Comparison of ENCODE assay signal across 24 cellular contexts in genomic region chr1:167465751-167466150, GRCh38. TPM values are rescaled to one million over a fixed set of nuclear protein-coding genes. Genes with fewer than 3 reads are reported as not detected.
DNase-seq lines count a peak whose midpoint lies in the region; ATAC-seq, FAIRE-seq and TF ChIP-seq lines count a peak whose summit lies in the region.
"Had no signal": no experiment of that assay in that cellular context is flagged by ENCODE, and none has a peak within 500 bp of the region (broad histone marks: within the 10 kb centered on the region; RNA-seq: fewer than 3 reads in every experiment).

No MANE protein-coding gene starts in this region.

- no peaks in the 10 kb centered on the region for H3K9me3 ChIP-seq in CD8-positive, alpha-beta memory T cell (ENCODE audit: low read length)
- H3K9me3 ChIP-seq in ascending aorta = no peaks in the 10 kb centered on the region
- H3K9me3 ChIP-seq: BLaER1 had no signal

- TF ChIP-seq CTCF in type B pancreatic cell (conservative IDR thresholded peaks at IDR 0.05) (no peak), ascending aorta (IDR thresholded peaks at IDR 0.05) (no peak)

- H3K27ac Mint-ChIP-seq in activated T-cell treated with anti-CD3 and anti-CD28 coated beads, Interleukin-2, amount 50 U/mL, for 24 hours = peak overlapping the region; percentile 87
- peak overlapping the region; percentile 11 to 93 (median 64) for H3K27ac Mint-ChIP-seq in CD8-positive, alpha-beta memory T cell
- H3K27ac Mint-ChIP-seq in central memory CD8-positive, alpha-beta T cell (ENCODE audit: low read depth) = peak overlapping the region; percentile 67
- H3K27ac Mint-ChIP-seq in naive thymus-derived CD8-positive, alpha-beta T cell = peak overlapping the region; percentile 34 to 97 (median 84)
- H3K27ac Mint-ChIP-seq in type B pancreatic cell = no peak overlapping the region
- H3K27ac Mint-ChIP-seq: activated T-helper 2 cell treated with anti-CD3 and anti-CD28 coated beads, Interferon-gamma antibody, Interleukin-2, Interleukin-4, amounts not matched to agents 10 μg/mL and 5 μg/mL and 100 μg/mL, durations not matched to agents 14 hours and 24 hours and 36 hours; T-helper 2 cell treated with Interferon-gamma antibody and Interleukin-4, amounts not matched to agents 5 μg/mL and 100 μg/mL, for 36 hours had no signal

- H3K27ac ChIP-seq in CD8-positive, alpha-beta memory T cell (ENCODE audit: low read depth, low read length) = no peak overlapping the region
- no peak overlapping the region for H3K27ac ChIP-seq in ascending aorta
- H3K27ac ChIP-seq: BLaER1, WERI-Rb-1 had no signal

- no peaks in the 10 kb centered on the region for H3K9me3 Mint-ChIP-seq in activated T-cell treated with anti-CD3 and anti-CD28 coated beads, Interleukin-2, amount 50 U/mL, for 24 hours
- no peaks in the 10 kb centered on the region for H3K9me3 Mint-ChIP-seq in activated T-cell treated with anti-CD3 and anti-CD28 coated beads, Interleukin-2, amount 50 U/mL, for 4 hours
- H3K9me3 Mint-ChIP-seq in CD8-positive, alpha-beta memory T cell = no peaks in the 10 kb centered on the region
- H3K9me3 Mint-ChIP-seq in central memory CD8-positive, alpha-beta T cell = no peaks in the 10 kb centered on the region
- no peaks in the 10 kb centered on the region for H3K9me3 Mint-ChIP-seq in naive thymus-derived CD8-positive, alpha-beta T cell
- no peaks in the 10 kb centered on the region for H3K9me3 Mint-ChIP-seq in type B pancreatic cell
- H3K9me3 Mint-ChIP-seq: activated T-helper 2 cell treated with anti-CD3 and anti-CD28 coated beads, Interferon-gamma antibody, Interleukin-2, Interleukin-4, amounts not matched to agents 10 μg/mL and 5 μg/mL and 100 μg/mL, durations not matched to agents 14 hours and 24 hours and 36 hours; T-helper 2 cell treated with Interferon-gamma antibody and Interleukin-4, amounts not matched to agents 5 μg/mL and 100 μg/mL, for 36 hours had no signal

- H3K27me3 ChIP-seq in CD8-positive, alpha-beta memory T cell (ENCODE audit: insufficient read depth, low read length, poor library complexity, severe bottlenecking) = no peaks in the 10 kb centered on the region
- no peaks in the 10 kb centered on the region for H3K27me3 ChIP-seq in ascending aorta
- H3K27me3 ChIP-seq: BLaER1 had no signal

- H3K4me3 Mint-ChIP-seq in activated T-cell treated with anti-CD3 and anti-CD28 coated beads, Interleukin-2, amount 50 U/mL, for 24 hours = peak overlapping the region; percentile 23
- no peak overlapping the region for H3K4me3 Mint-ChIP-seq in activated T-cell treated with anti-CD3 and anti-CD28 coated beads, Interleukin-2, amount 50 U/mL, for 4 hours
- H3K4me3 Mint-ChIP-seq in CD8-positive, alpha-beta memory T cell = peak overlapping the region in 1 of 7 donors; percentile 25
- H3K4me3 Mint-ChIP-seq in central memory CD8-positive, alpha-beta T cell = no peak overlapping the region
- H3K4me3 Mint-ChIP-seq in naive thymus-derived CD8-positive, alpha-beta T cell = peak overlapping the region in 2 of 10 donors; percentile 2 to 20
- no peak overlapping the region for H3K4me3 Mint-ChIP-seq in type B pancreatic cell
- H3K4me3 Mint-ChIP-seq: T-helper 2 cell treated with Interferon-gamma antibody and Interleukin-4, amounts not matched to agents 5 μg/mL and 100 μg/mL, for 36 hours had no signal

- POLR2A ChIA-PET in CD8-positive, alpha-beta memory T cell (lab: Charles Lee) = interaction anchor here (2.4 kb wide), 1 partner anchor 10 kb away, joined by 10 read pairs; no protein-coding TSS in a partner anchor
- POLR2A ChIA-PET in naive thymus-derived CD8-positive, alpha-beta T cell (lab: Charles Lee) = interaction anchor here (1.0 to 1.6 kb wide), 5 partner anchors 9 to 33 kb away, joined by 3 to 6 read pairs (median 4); no protein-coding TSS in a partner anchor

- peaks cover 82% of the 10 kb centered on the region for H3K36me3 Mint-ChIP-seq in activated T-cell treated with anti-CD3 and anti-CD28 coated beads, Interleukin-2, amount 50 U/mL, for 24 hours (ENCODE audit: low read depth)
- peaks cover 7% of the 10 kb centered on the region for H3K36me3 Mint-ChIP-seq in activated T-cell treated with anti-CD3 and anti-CD28 coated beads, Interleukin-2, amount 50 U/mL, for 4 hours (ENCODE audit: insufficient read depth)
- peaks cover 0 to 67% (median 0%) of the 10 kb centered on the region in 3 donors for H3K36me3 Mint-ChIP-seq in CD8-positive, alpha-beta memory T cell
- H3K36me3 Mint-ChIP-seq in central memory CD8-positive, alpha-beta T cell (ENCODE audit: insufficient read depth) = peaks cover 51% of the 10 kb centered on the region
- H3K36me3 Mint-ChIP-seq in naive thymus-derived CD8-positive, alpha-beta T cell = peaks cover 0 to 63% (median under 1%) of the 10 kb centered on the region in 3 donors
- H3K36me3 Mint-ChIP-seq in type B pancreatic cell = no peaks in the 10 kb centered on the region

- CTCF ChIA-PET in CD8-positive, alpha-beta memory T cell (lab: Charles Lee) = interaction anchor here (0.8 to 4.2 kb wide), 3 partner anchors 11 to 68 kb away, joined by 3 to 20 read pairs (median 3); no protein-coding TSS in a partner anchor

- H3K4me1 Mint-ChIP-seq in activated T-cell treated with anti-CD3 and anti-CD28 coated beads, Interleukin-2, amount 50 U/mL, for 24 hours (ENCODE audit: low read depth) = peaks cover 91% of the 10 kb centered on the region
- H3K4me1 Mint-ChIP-seq in activated T-cell treated with anti-CD3 and anti-CD28 coated beads, Interleukin-2, amount 50 U/mL, for 4 hours (ENCODE audit: low read depth) = peaks cover 75% of the 10 kb centered on the region
- H3K4me1 Mint-ChIP-seq in CD8-positive, alpha-beta memory T cell = peaks cover 51 to 89% (median 68%) of the 10 kb centered on the region in 3 donors
- H3K4me1 Mint-ChIP-seq in central memory CD8-positive, alpha-beta T cell = peaks cover 31% of the 10 kb centered on the region
- H3K4me1 Mint-ChIP-seq in naive thymus-derived CD8-positive, alpha-beta T cell = peaks cover 21 to 89% (median 83%) of the 10 kb centered on the region in 4 donors
- peaks cover 16% of the 10 kb centered on the region for H3K4me1 Mint-ChIP-seq in type B pancreatic cell (ENCODE audit: unreplicated experiment)

- H3K4me1 ChIP-seq in CD8-positive, alpha-beta memory T cell (ENCODE audit: insufficient read depth, low read length) = peaks cover 88% of the 10 kb centered on the region
- no peaks in the 10 kb centered on the region for H3K4me1 ChIP-seq in ascending aorta
- H3K4me1 ChIP-seq: BLaER1 had no signal

- no peak for DNase-seq in activated T-cell treated with anti-CD3 and anti-CD28 coated beads, Interleukin-2, amount 50 U/mL, for 24 hours
- no peak for DNase-seq in activated T-cell treated with anti-CD3 and anti-CD28 coated beads, Interleukin-2, amount 50 U/mL, for 4 hours
- DNase-seq in CD8-positive, alpha-beta memory T cell = no peak
- no peak for DNase-seq in central memory CD8-positive, alpha-beta T cell (ENCODE audit: low spot score in 2 of 2)
- DNase-seq in naive thymus-derived CD8-positive, alpha-beta T cell = no peak
- DNase-seq in type B pancreatic cell (ENCODE audit: extremely low spot score, unreplicated experiment) (no peak), ascending aorta (ENCODE audit: low spot score in 2 of 2) (no peak), frontal cortex (ENCODE audit: low spot score in 2 of 2) (no peak)
- DNase-seq: central memory CD4-positive, alpha-beta T cell; EL; foreskin fibroblast; GOT3; Kasumi-1; NCI-H1694 treated with DMSO at 0.1 percent for 48 hours; retina; stimulated activated CD4-positive, alpha-beta T cell treated with anti-CD3 and anti-CD28 coated beads, Interleukin-12 subunit alpha, Interleukin-12 subunit beta, amount 100 ng/mL, for 4 hours; substantia nigra; WERI-Rb-1 had no signal

- intact Hi-C loops in ascending aorta (cut with DNase I) = no loop called here

- H3K4me3 ChIP-seq in CD8-positive, alpha-beta memory T cell (ENCODE audit: low read length) = no peak overlapping the region
- no peak overlapping the region for H3K4me3 ChIP-seq in ascending aorta
- H3K4me3 ChIP-seq: BLaER1 had no signal

- H3K36me3 ChIP-seq in CD8-positive, alpha-beta memory T cell (ENCODE audit: insufficient read depth, low read length) = no peaks in the 10 kb centered on the region
- no peaks in the 10 kb centered on the region for H3K36me3 ChIP-seq in ascending aorta
- H3K36me3 ChIP-seq: BLaER1, WERI-Rb-1 had no signal

- no peak for ATAC-seq in activated T-cell treated with anti-CD3 and anti-CD28 coated beads, Interleukin-2, amount 50 U/mL, for 4 hours
- no peak for ATAC-seq in central memory CD8-positive, alpha-beta T cell (replicated peaks; ENCODE audit: extremely low read depth, poor library complexity, severe bottlenecking)
- no peak for ATAC-seq in naive thymus-derived CD8-positive, alpha-beta T cell

- H3K27me3 Mint-ChIP-seq in activated T-cell treated with anti-CD3 and anti-CD28 coated beads, Interleukin-2, amount 50 U/mL, for 24 hours = no peaks in the 10 kb centered on the region
- H3K27me3 Mint-ChIP-seq in activated T-cell treated with anti-CD3 and anti-CD28 coated beads, Interleukin-2, amount 50 U/mL, for 4 hours (ENCODE audit: low read depth) = no peaks in the 10 kb centered on the region
- no peaks in the 10 kb centered on the region for H3K27me3 Mint-ChIP-seq in CD8-positive, alpha-beta memory T cell
- H3K27me3 Mint-ChIP-seq in central memory CD8-positive, alpha-beta T cell = no peaks in the 10 kb centered on the region
- H3K27me3 Mint-ChIP-seq in naive thymus-derived CD8-positive, alpha-beta T cell = no peaks in the 10 kb centered on the region
- peaks cover 13% of the 10 kb centered on the region for H3K27me3 Mint-ChIP-seq in type B pancreatic cell

- FAIRE-seq in frontal cortex (lab: Jason Lieb, UNC) = no peak

RNA-seq across cellular contexts. Expression of gene CD247, which starts 52.6 kb away (rescaled TPM):
- 10 to 100 TPM; 63.7 to 93.5 (median 73.2) TPM for total RNA-seq in activated T-cell treated with anti-CD3 and anti-CD28 coated beads, Interleukin-2, amount 50 U/mL, for 4 hours
- 100 to 1,000 TPM; 130 to 133 TPM for total RNA-seq in CD8-positive, alpha-beta memory T cell
- polyA plus RNA-seq in CD8-positive, alpha-beta memory T cell = 395 TPM
- 100 to 1,000 TPM; 300 to 308 TPM for total RNA-seq in naive thymus-derived CD8-positive, alpha-beta T cell
- 100 to 1,000 TPM; 244 to 325 (median 310) TPM for polyA plus RNA-seq in naive thymus-derived CD8-positive, alpha-beta T cell
- total RNA-seq in type B pancreatic cell (ENCODE audit: low replicate concordance) (0.29 and 0.58 TPM in 2 replicates), ascending aorta (3.7 TPM), frontal cortex (1.2 TPM)
- total RNA-seq: epithelial cell of proximal tubule, lung microvascular endothelial cell, osteoblast had no signal

Comparison
In these comparisons a context has a peak if more than half of its experiments do, and no peak if none do; other contexts are left out.
1. RNA of gene CD247, which starts 52.6 kb away (total RNA-seq): 300 to 308 TPM in naive thymus-derived CD8-positive, alpha-beta T cell, 130 to 133 TPM in CD8-positive, alpha-beta memory T cell and 63.7 to 93.5 TPM in activated T-cell treated with anti-CD3 and anti-CD28 coated beads, Interleukin-2, amount 50 U/mL, for 4 hours; 3.7 TPM in ascending aorta (single experiment), 1.2 TPM in frontal cortex (single experiment) and 0.29 to 0.58 TPM in type B pancreatic cell; every median in the first group is over 10 times any median in the second.